ENCODE assay signal across 15 cellular contexts in the genomic region with DNA sequence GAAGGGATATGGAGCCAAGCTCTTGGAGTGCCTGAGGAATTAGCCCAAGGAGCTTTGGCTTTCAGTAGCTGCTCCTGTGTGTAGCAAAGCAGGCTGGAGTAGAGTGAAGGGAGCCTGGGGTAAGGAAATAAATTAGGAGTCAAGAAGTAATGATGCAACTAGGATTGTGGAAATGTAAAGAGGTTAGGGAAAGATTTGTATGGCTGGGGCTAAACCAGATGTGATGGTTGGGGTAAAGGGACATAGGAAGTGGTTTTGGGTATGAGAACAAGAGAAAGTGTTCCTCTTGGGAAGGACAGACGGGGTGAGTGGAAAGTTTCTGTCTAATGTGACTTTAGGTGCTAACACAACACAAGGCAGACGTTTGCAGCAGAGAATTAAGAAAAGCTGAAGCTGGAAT. TPM values are rescaled to one million over a fixed set of nuclear protein-coding genes. Genes with fewer than 3 reads are reported as not detected.
DNase-seq lines count a peak whose midpoint lies in the region; ATAC-seq and TF ChIP-seq lines count a peak whose summit lies in the region.
"Had no signal": no experiment of that assay in that cellular context is flagged by ENCODE, and none has a peak within 500 bp of the region (broad histone marks: within the 10 kb centered on the region; RNA-seq: fewer than 3 reads in every experiment).

No MANE protein-coding gene starts in this region.

- peak overlapping the region; percentile 1 for H3K27ac Mint-ChIP-seq in activated CD4-positive, alpha-beta memory T cell treated with anti-CD3 and anti-CD28 coated beads for 36 hours
- no peak overlapping the region for H3K27ac Mint-ChIP-seq in activated CD4-positive, alpha-beta memory T cell treated with anti-CD3 and anti-CD28 coated beads, Interleukin-2, amount 10 ng/mL, durations not matched to agents 7 days and 5 days
- H3K27ac Mint-ChIP-seq in chondrocyte (ENCODE audit: unreplicated experiment): peak overlapping the region; percentile 7

- POLR2A ChIA-PET in activated CD4-positive, alpha-beta memory T cell treated with anti-CD3 and anti-CD28 coated beads for 36 hours (lab: Charles Lee): no interaction called here
- POLR2A ChIA-PET in activated CD4-positive, alpha-beta memory T cell treated with anti-CD3 and anti-CD28 coated beads, Interleukin-2, amount 10 ng/mL, durations not matched to agents 7 days and 5 days (lab: Charles Lee): interaction anchor here (1.1 kb wide), 1 partner anchor 31 kb away, joined by 4 read pairs; no protein-coding TSS in a partner anchor

- no peaks in the 10 kb centered on the region for H3K9me3 Mint-ChIP-seq in activated CD4-positive, alpha-beta memory T cell treated with anti-CD3 and anti-CD28 coated beads for 36 hours
- no peaks in the 10 kb centered on the region for H3K9me3 Mint-ChIP-seq in activated CD4-positive, alpha-beta memory T cell treated with anti-CD3 and anti-CD28 coated beads, Interleukin-2, amount 10 ng/mL, durations not matched to agents 7 days and 5 days
- no peaks in the 10 kb centered on the region for H3K9me3 Mint-ChIP-seq in chondrocyte (ENCODE audit: low read depth)

- no peak for ATAC-seq in psoas muscle

- no peak for DNase-seq in activated CD4-positive, alpha-beta memory T cell treated with anti-CD3 and anti-CD28 coated beads for 36 hours
- no peak for DNase-seq in activated CD4-positive, alpha-beta memory T cell treated with anti-CD3 and anti-CD28 coated beads, Interleukin-2, amount 10 ng/mL, durations not matched to agents 7 days and 5 days
- peak; percentile 24 to 26 for DNase-seq in Kasumi-1 (lab: John Stamatoyannopoulos, UW)
- DNase-seq in chondrocyte (ENCODE audit: low spot score): no peak
- DNase-seq in psoas muscle: no peak
- no peak for DNase-seq in inferior parietal cortex (ENCODE audit: extremely low spot score)
- no peak for DNase-seq in DMS53 (lab: John Stamatoyannopoulos, UW)
- no peak for DNase-seq in germinal center (ENCODE audit: low spot score)
- DNase-seq: dorsolateral prefrontal cortex, GOT3, NCI-H1417 treated with DMSO at 0.1 percent for 48 hours, NCI-H510A, nucleus accumbens, SK-N-SH, stomach had no signal

- no peak for TF ChIP-seq CTCF in chondrocyte (IDR thresholded peaks at IDR 0.05)
- TF ChIP-seq CTCF in psoas muscle (IDR thresholded peaks at IDR 0.05): no peak

- H3K27me3 Mint-ChIP-seq in activated CD4-positive, alpha-beta memory T cell treated with anti-CD3 and anti-CD28 coated beads for 36 hours: no peaks in the 10 kb centered on the region
- H3K27me3 Mint-ChIP-seq in activated CD4-positive, alpha-beta memory T cell treated with anti-CD3 and anti-CD28 coated beads, Interleukin-2, amount 10 ng/mL, durations not matched to agents 7 days and 5 days: no peaks in the 10 kb centered on the region
- H3K27me3 Mint-ChIP-seq in chondrocyte (ENCODE audit: low read depth): no peaks in the 10 kb centered on the region

- H3K4me1 Mint-ChIP-seq in activated CD4-positive, alpha-beta memory T cell treated with anti-CD3 and anti-CD28 coated beads for 36 hours (ENCODE audit: low read depth): peaks cover 66% of the 10 kb centered on the region
- H3K4me1 Mint-ChIP-seq in activated CD4-positive, alpha-beta memory T cell treated with anti-CD3 and anti-CD28 coated beads, Interleukin-2, amount 10 ng/mL, durations not matched to agents 7 days and 5 days: peaks cover 44% of the 10 kb centered on the region
- peaks cover 56% of the 10 kb centered on the region for H3K4me1 Mint-ChIP-seq in chondrocyte (ENCODE audit: low read depth)

- peaks cover 0 to 9% of the 10 kb centered on the region in 2 donors for H3K36me3 ChIP-seq in psoas muscle (ENCODE audit: insufficient read depth in 1 of 2, low read depth in 1 of 2)

- peak overlapping the region; percentile 79 for H3K27ac ChIP-seq in psoas muscle

- H3K36me3 Mint-ChIP-seq in activated CD4-positive, alpha-beta memory T cell treated with anti-CD3 and anti-CD28 coated beads for 36 hours: peaks cover 17% of the 10 kb centered on the region
- H3K36me3 Mint-ChIP-seq in activated CD4-positive, alpha-beta memory T cell treated with anti-CD3 and anti-CD28 coated beads, Interleukin-2, amount 10 ng/mL, durations not matched to agents 7 days and 5 days (ENCODE audit: low read depth): peaks cover 36% of the 10 kb centered on the region
- H3K36me3 Mint-ChIP-seq in chondrocyte (ENCODE audit: low read depth): peaks cover 6% of the 10 kb centered on the region

- H3K9me3 ChIP-seq in psoas muscle: no peaks in the 10 kb centered on the region
- H3K9me3 ChIP-seq: SK-N-SH, stomach had no signal

- 23 to 45% (median 25%) methylated on average over 2 of the region's 2 CpGs for WGBS in psoas muscle, 3 donors

- no peak overlapping the region for H3K4me3 Mint-ChIP-seq in activated CD4-positive, alpha-beta memory T cell treated with anti-CD3 and anti-CD28 coated beads for 36 hours
- H3K4me3 Mint-ChIP-seq in activated CD4-positive, alpha-beta memory T cell treated with anti-CD3 and anti-CD28 coated beads, Interleukin-2, amount 10 ng/mL, durations not matched to agents 7 days and 5 days: no peak overlapping the region
- H3K4me3 Mint-ChIP-seq in chondrocyte (ENCODE audit: unreplicated experiment): no peak overlapping the region

- CTCF ChIA-PET in activated CD4-positive, alpha-beta memory T cell treated with anti-CD3 and anti-CD28 coated beads for 36 hours (lab: Charles Lee): no interaction called here
- CTCF ChIA-PET in activated CD4-positive, alpha-beta memory T cell treated with anti-CD3 and anti-CD28 coated beads, Interleukin-2, amount 10 ng/mL, durations not matched to agents 7 days and 5 days (lab: Charles Lee): interaction anchor here (1.3 kb wide), 1 partner anchor 8 kb away, joined by 3 read pairs; no protein-coding TSS in a partner anchor

- H3K27me3 ChIP-seq in psoas muscle (ENCODE audit: insufficient read depth in 3 of 3, low read length in 2 of 3): no peaks in the 10 kb centered on the region
- H3K27me3 ChIP-seq: dorsolateral prefrontal cortex, stomach had no signal

- H3K4me1 ChIP-seq in psoas muscle: peaks cover 67% of the 10 kb centered on the region

- H3K4me3 ChIP-seq in psoas muscle: no peak overlapping the region
- H3K4me3 ChIP-seq: dorsolateral prefrontal cortex, stomach had no signal

- intact Hi-C loops in activated CD4-positive, alpha-beta memory T cell treated with anti-CD3 and anti-CD28 coated beads for 36 hours (cut with micrococcal nuclease): no loop called here
- intact Hi-C loops in psoas muscle (cut with DNase I): loop anchor here in 1 of 2 donors (5.0 kb wide), 1 partner anchor 35 kb away; no protein-coding TSS in a partner anchor

RNA-seq across cellular contexts. Expression of gene RAB7A, which starts 41.4 kb away (rescaled TPM):
- 100 to 1,000 TPM; 264 to 272 TPM for total RNA-seq in activated CD4-positive, alpha-beta memory T cell treated with anti-CD3 and anti-CD28 coated beads for 36 hours
- total RNA-seq in activated CD4-positive, alpha-beta memory T cell treated with anti-CD3 and anti-CD28 coated beads, Interleukin-2, amount 10 ng/mL, durations not matched to agents 7 days and 5 days: 100 to 1,000 TPM; 213 to 225 TPM
- total RNA-seq in chondrocyte (204 to 231 TPM (median 216 TPM) in 3 replicates), psoas muscle (100 to 1,000 TPM; 232 to 375 (median 284) TPM)
- polyA plus RNA-seq in psoas muscle: 100 to 1,000 TPM; 206 to 410 (median 369) TPM

Comparison
In these comparisons a context has a peak if more than half of its experiments do, and no peak if none do; other contexts are left out.
1. DNase-seq: peak in Kasumi-1 (2 of 2); none in activated CD4-positive, alpha-beta memory T cell treated with anti-CD3 and anti-CD28 coated beads for 36 hours (single experiment), activated CD4-positive, alpha-beta memory T cell treated with anti-CD3 and anti-CD28 coated beads, Interleukin-2, amount 10 ng/mL, durations not matched to agents 7 days and 5 days (single experiment), chondrocyte (single experiment), psoas muscle (0 of 2), inferior parietal cortex (single experiment), DMS53 (single experiment) and germinal center (single experiment).